Comparison of ENCODE assay signal across 1 cellular context in genomic region chr22:21009638-21010425, GRCh38.
TF ChIP-seq lines count a peak whose summit lies in the region.

No MANE protein-coding gene starts in this region.

TF ChIP-seq in K562, 482 proteins besides CTCF, POLR2A, EP300 and RAD21 (continued from another document and continues in another):
- no peak for TF ChIP-seq NKRF (IDR thresholded peaks at IDR 0.05; ENCODE audit: borderline replicate concordance)
- TF ChIP-seq SLC30A9 (CRISPR knock-in tag; IDR thresholded peaks at IDR 0.05): no peak
- TF ChIP-seq RBFOX2 (IDR thresholded peaks at IDR 0.05; ENCODE audit: low read depth, low read length): no peak
- TF ChIP-seq NCOA4 (IDR thresholded peaks at IDR 0.05; ENCODE audit: partially characterized antibody): no peak
- TF ChIP-seq NCOA1 (IDR thresholded peaks at IDR 0.05; ENCODE audit: low read depth): no peak
- TF ChIP-seq ATF3 (IDR thresholded peaks at IDR 0.05): no peak
- TF ChIP-seq ATF3 (CRISPR knock-in tag; conservative IDR thresholded peaks at IDR 0.05): peak; percentile 76; the same call in 1 of the 2 replicates
- TF ChIP-seq MITF (IDR thresholded peaks at IDR 0.05): no peak
- no peak for TF ChIP-seq POU5F1 (IDR thresholded peaks at IDR 0.05; ENCODE audit: borderline replicate concordance, low read depth, low read length, partially characterized antibody)
- TF ChIP-seq TAF1 (IDR thresholded peaks at IDR 0.05; ENCODE audit: control insufficient read depth, extremely low read depth, insufficient read depth, low read length, severe bottlenecking): no peak
- no peak for TF ChIP-seq DACH1 (IDR thresholded peaks at IDR 0.05; ENCODE audit: partially characterized antibody)
- no peak for TF ChIP-seq ZNF121 (CRISPR knock-in tag; conservative IDR thresholded peaks at IDR 0.05)
- TF ChIP-seq NR3C1 (CRISPR knock-in tag; IDR thresholded peaks at IDR 0.05): no peak
- TF ChIP-seq CREBBP (IDR thresholded peaks at IDR 0.05; ENCODE audit: low read depth, low read length): no peak
- no peak for TF ChIP-seq RBM25 (IDR thresholded peaks at IDR 0.05; ENCODE audit: low read depth, low read length, severe bottlenecking)
- TF ChIP-seq SRF (CRISPR knock-in tag; IDR thresholded peaks at IDR 0.05): peak in 1 of 2 experiments; percentile 59; a peak in 1 of 4 replicates
- no peak for TF ChIP-seq CTBP1 (IDR thresholded peaks at IDR 0.05; ENCODE audit: borderline replicate concordance)
- TF ChIP-seq ZNF263 (CRISPR knock-in tag; IDR thresholded peaks at IDR 0.05; ENCODE audit: borderline replicate concordance): no peak
- no peak for TF ChIP-seq TRIM28 (IDR thresholded peaks at IDR 0.05)
- no peak for TF ChIP-seq HDAC2 (IDR thresholded peaks at IDR 0.05)
- no peak for TF ChIP-seq TOE1 (IDR thresholded peaks at IDR 0.05; ENCODE audit: borderline replicate concordance)
- TF ChIP-seq TOE1 (CRISPR knock-in tag; IDR thresholded peaks at IDR 0.05; ENCODE audit: borderline replicate concordance, low read depth): no peak
- TF ChIP-seq ZNF212 (CRISPR knock-in tag; IDR thresholded peaks at IDR 0.05): no peak
- no peak for TF ChIP-seq KAT8 (IDR thresholded peaks at IDR 0.05; ENCODE audit: low read depth)
- TF ChIP-seq ZNF239 (CRISPR knock-in tag; IDR thresholded peaks at IDR 0.05): no peak
- TF ChIP-seq ZNF354B (CRISPR knock-in tag; IDR thresholded peaks at IDR 0.05): no peak
- no peak for TF ChIP-seq FOXP1 (CRISPR knock-in tag; IDR thresholded peaks at IDR 0.05)
- TF ChIP-seq MAFK (IDR thresholded peaks at IDR 0.05; ENCODE audit: low read length): no peak
- TF ChIP-seq SAP30 (IDR thresholded peaks at IDR 0.05; ENCODE audit: borderline replicate concordance, insufficient read depth, low read depth, low read length, poor library complexity, severe bottlenecking): peak; percentile 43
- no peak for TF ChIP-seq JUNB (CRISPR knock-in tag; conservative IDR thresholded peaks at IDR 0.05)
- no peak for TF ChIP-seq EHMT2 (IDR thresholded peaks at IDR 0.05)
- 0 out of 2 replicates have a peak, but pooled peaks have one; percentile 7 for TF ChIP-seq SMAD3 (CRISPR knock-in tag; conservative IDR thresholded peaks at IDR 0.05)
- no peak for TF ChIP-seq RBM15 (IDR thresholded peaks at IDR 0.05; ENCODE audit: insufficient read depth, low read length)
- no peak for TF ChIP-seq TBP (optimal IDR thresholded peaks at IDR 0.05; ENCODE audit: low read depth, low read length)
- TF ChIP-seq PHTF2 (CRISPR knock-in tag; IDR thresholded peaks at IDR 0.05): no peak
- no peak for TF ChIP-seq HSF4 (CRISPR knock-in tag; IDR thresholded peaks at IDR 0.05; ENCODE audit: borderline replicate concordance)
- TF ChIP-seq SAFB2 (IDR thresholded peaks at IDR 0.05; ENCODE audit: borderline replicate concordance, low read depth, low read length, severe bottlenecking): no peak
- no peak for TF ChIP-seq NFIC (IDR thresholded peaks at IDR 0.05)
- TF ChIP-seq TCF15 (CRISPR knock-in tag; IDR thresholded peaks at IDR 0.05): 0 out of 2 replicates have a peak, but pooled peaks have one; percentile 78
- no peak for TF ChIP-seq VEZF1 (CRISPR knock-in tag; IDR thresholded peaks at IDR 0.05)
- TF ChIP-seq ZNF740 (CRISPR knock-in tag; IDR thresholded peaks at IDR 0.05): no peak
- peak in 1 of 2 experiments; percentile 54; a peak in 1 of 4 replicates for TF ChIP-seq ZNF740 (tag; IDR thresholded peaks at IDR 0.05)
- TF ChIP-seq ZNF318 (IDR thresholded peaks at IDR 0.05; ENCODE audit: borderline replicate concordance in 1 of 2, low read depth in 1 of 2): no peak
- no peak for TF ChIP-seq NUFIP1 (IDR thresholded peaks at IDR 0.05; ENCODE audit: partially characterized antibody)
- TF ChIP-seq XRCC4 (IDR thresholded peaks at IDR 0.05; ENCODE audit: extremely low read depth, insufficient read depth, insufficient read length): no peak
- no peak for TF ChIP-seq CREB3 (tag; conservative IDR thresholded peaks at IDR 0.05; ENCODE audit: low read depth)
- no peak for TF ChIP-seq RHOXF2B (CRISPR knock-in tag; conservative IDR thresholded peaks at IDR 0.05)
- no peak for TF ChIP-seq THRB (CRISPR knock-in tag; conservative IDR thresholded peaks at IDR 0.05)
- TF ChIP-seq KLF13 (tag; IDR thresholded peaks at IDR 0.05; ENCODE audit: borderline replicate concordance, low read depth): peak; percentile 18; the same call in 1 of the 2 replicates
